In the genomic region with DNA sequence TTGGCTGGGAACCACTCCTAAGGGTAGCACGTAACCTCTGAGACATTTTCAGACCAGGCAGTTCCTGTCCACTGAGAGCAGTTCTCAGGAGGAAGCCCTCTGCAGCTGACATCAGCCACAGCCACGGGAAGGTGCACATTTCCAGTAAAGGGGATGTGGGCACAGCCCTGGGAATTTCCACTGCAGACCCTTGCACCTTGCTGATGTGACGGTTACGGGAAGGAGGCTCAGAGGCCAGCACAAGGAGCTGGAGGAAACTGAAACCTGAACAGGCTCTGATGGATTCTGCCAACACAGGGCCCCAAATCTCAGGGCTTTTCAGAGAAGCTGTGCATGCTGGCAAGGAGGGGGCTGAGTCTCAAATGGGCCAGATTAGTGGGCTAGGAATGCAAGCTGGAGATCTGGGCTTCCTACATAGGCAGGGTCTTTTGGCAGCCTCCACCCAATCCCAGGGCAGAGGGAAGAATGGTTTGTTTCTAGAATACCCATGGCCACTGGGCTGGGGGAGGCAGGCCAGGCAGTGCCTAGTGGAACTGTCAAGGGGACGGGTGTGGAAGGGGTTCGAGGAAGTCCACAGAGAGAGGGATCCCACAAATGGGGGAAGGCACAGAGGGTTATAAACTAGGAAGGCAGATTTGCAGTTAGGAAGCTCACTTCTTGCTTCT, we compare ENCODE assay signal across 23 cellular contexts. TPM values are rescaled to one million over a fixed set of nuclear protein-coding genes. Genes with fewer than 3 reads are reported as not detected.
DNase-seq lines count a peak whose midpoint lies in the region; ATAC-seq and TF ChIP-seq lines count a peak whose summit lies in the region.
"Had no signal": no experiment of that assay in that cellular context is flagged by ENCODE, and none has a peak within 500 bp of the region (broad histone marks: within the 10 kb centered on the region; RNA-seq: fewer than 3 reads in every experiment).

No MANE protein-coding gene starts in this region.

- H3K9me3 ChIP-seq in right atrium auricular region (no peaks in the 10 kb centered on the region), left ventricle myocardium inferior (replicated peaks) (no peaks in the 10 kb centered on the region)
- H3K9me3 ChIP-seq: heart left ventricle, thoracic aorta had no signal

- CTCF ChIA-PET in activated CD8-positive, alpha-beta T cell treated with anti-CD3 and anti-CD28 coated beads, Interleukin-2, amount 10 ng/mL, durations not matched to agents 7 days and 5 days (lab: Charles Lee): interaction anchor here (1.0 to 2.1 kb wide), 4 partner anchors 11 to 37 kb away, joined by 3 to 8 read pairs (median 4); no protein-coding TSS in a partner anchor

- H3K27me3 Mint-ChIP-seq in activated CD8-positive, alpha-beta T cell treated with anti-CD3 and anti-CD28 coated beads, Interleukin-2, amount 10 ng/mL, durations not matched to agents 7 days and 5 days (ENCODE audit: low read depth): peaks cover 6% of the 10 kb centered on the region
- H3K27me3 Mint-ChIP-seq in endothelial cell (ENCODE audit: unreplicated experiment): peaks cover 8% of the 10 kb centered on the region
- H3K27me3 Mint-ChIP-seq in stimulated activated memory B cell treated with anti-CD40 and anti-IgM and Interleukin-4, amounts not matched to agents 10 μg/mL and 1 μg/mL and 100 μg/mL, for 72 hours: peaks cover 44% of the 10 kb centered on the region

- ATAC-seq in activated CD8-positive, alpha-beta T cell treated with anti-CD3 and anti-CD28 coated beads, Interleukin-2, amount 10 ng/mL, durations not matched to agents 7 days and 5 days: peak; percentile 45
- peak; percentile 52 for ATAC-seq in stimulated activated memory B cell treated with anti-CD40 and anti-IgM and Interleukin-4, amounts not matched to agents 10 μg/mL and 1 μg/mL and 100 μg/mL, for 72 hours
- no peak for ATAC-seq in omental fat pad (ENCODE audit: low FRiP score)
- ATAC-seq in HG03175 (IDR thresholded peaks at IDR 0.05; ENCODE audit: unreplicated experiment): no peak
- ATAC-seq: activated CD4-positive, CD25-positive, alpha-beta regulatory T cell treated with anti-CD3 and anti-CD28 coated beads, Interleukin-2, amount 50 U/mL, for 24 hours; left colon had no signal

- H3K4me3 ChIP-seq in right atrium auricular region: no peak overlapping the region
- no peak overlapping the region for H3K4me3 ChIP-seq in left ventricle myocardium inferior
- H3K4me3 ChIP-seq: dorsolateral prefrontal cortex, heart left ventricle, thoracic aorta had no signal

- H3K36me3 ChIP-seq in right atrium auricular region (no peaks in the 10 kb centered on the region), left ventricle myocardium inferior (no peaks in the 10 kb centered on the region)
- H3K36me3 ChIP-seq: heart left ventricle, thoracic aorta had no signal

- H3K4me1 ChIP-seq in right atrium auricular region (no peaks in the 10 kb centered on the region), left ventricle myocardium inferior (no peaks in the 10 kb centered on the region)
- H3K4me1 ChIP-seq: heart left ventricle had no signal

- H3K27ac ChIP-seq in right atrium auricular region (no peak overlapping the region), left ventricle myocardium inferior (replicated peaks) (no peak overlapping the region)
- H3K27ac ChIP-seq: C4-2B, dorsolateral prefrontal cortex, heart left ventricle, thoracic aorta had no signal

- no peaks in the 10 kb centered on the region for H3K27me3 ChIP-seq in right atrium auricular region
- H3K27me3 ChIP-seq in left ventricle myocardium inferior (ENCODE audit: low read depth): peaks cover 25% of the 10 kb centered on the region
- H3K27me3 ChIP-seq: dorsolateral prefrontal cortex, heart left ventricle had no signal

- DNase-seq in right atrium auricular region (ENCODE audit: low spot score): peak; percentile 38
- DNase-seq in left ventricle myocardium inferior: no peak
- DNase-seq in activated CD8-positive, alpha-beta T cell treated with anti-CD3 and anti-CD28 coated beads, Interleukin-2, amount 10 ng/mL, durations not matched to agents 7 days and 5 days: no peak
- DNase-seq in endothelial cell (ENCODE audit: low spot score): no peak
- DNase-seq in omental fat pad (ENCODE audit: low spot score): no peak
- no peak for DNase-seq in NCI-H69 (lab: John Stamatoyannopoulos, UW)
- DNase-seq: activated naive CD4-positive, alpha-beta T cell; anterior cingulate cortex; caudate nucleus; H9; heart left ventricle; left colon; midbrain; NCI-H2171; NCI-H526; nephron progenitor cell; T1000 had no signal

- H3K9me3 Mint-ChIP-seq in activated CD8-positive, alpha-beta T cell treated with anti-CD3 and anti-CD28 coated beads, Interleukin-2, amount 10 ng/mL, durations not matched to agents 7 days and 5 days (ENCODE audit: insufficient read depth): no peaks in the 10 kb centered on the region
- no peaks in the 10 kb centered on the region for H3K9me3 Mint-ChIP-seq in endothelial cell (ENCODE audit: unreplicated experiment)
- H3K9me3 Mint-ChIP-seq in stimulated activated memory B cell treated with anti-CD40 and anti-IgM and Interleukin-4, amounts not matched to agents 10 μg/mL and 1 μg/mL and 100 μg/mL, for 72 hours: no peaks in the 10 kb centered on the region
- H3K9me3 Mint-ChIP-seq: H9, nephron progenitor cell had no signal

- H3K4me3 Mint-ChIP-seq in activated CD8-positive, alpha-beta T cell treated with anti-CD3 and anti-CD28 coated beads, Interleukin-2, amount 10 ng/mL, durations not matched to agents 7 days and 5 days: no peak overlapping the region
- H3K4me3 Mint-ChIP-seq in endothelial cell (ENCODE audit: unreplicated experiment): no peak overlapping the region
- H3K4me3 Mint-ChIP-seq in stimulated activated memory B cell treated with anti-CD40 and anti-IgM and Interleukin-4, amounts not matched to agents 10 μg/mL and 1 μg/mL and 100 μg/mL, for 72 hours: no peak overlapping the region
- H3K4me3 Mint-ChIP-seq: nephron progenitor cell had no signal

- no peak overlapping the region for H3K27ac Mint-ChIP-seq in activated CD8-positive, alpha-beta T cell treated with anti-CD3 and anti-CD28 coated beads, Interleukin-2, amount 10 ng/mL, durations not matched to agents 7 days and 5 days
- H3K27ac Mint-ChIP-seq in endothelial cell (ENCODE audit: unreplicated experiment): peak overlapping the region; percentile 12
- H3K27ac Mint-ChIP-seq in stimulated activated memory B cell treated with anti-CD40 and anti-IgM and Interleukin-4, amounts not matched to agents 10 μg/mL and 1 μg/mL and 100 μg/mL, for 72 hours: no peak overlapping the region
- H3K27ac Mint-ChIP-seq: nephron progenitor cell had no signal

- TF ChIP-seq CTCF in right atrium auricular region (IDR thresholded peaks at IDR 0.05): no peak
- TF ChIP-seq CTCF in left ventricle myocardium inferior (IDR thresholded peaks at IDR 0.05; ENCODE audit: borderline replicate concordance): no peak
- TF ChIP-seq CTCF in endothelial cell (IDR thresholded peaks at IDR 0.05; ENCODE audit: unreplicated experiment): no peak
- TF ChIP-seq CTCF in omental fat pad (IDR thresholded peaks at IDR 0.05): no peak

- no peaks in the 10 kb centered on the region for H3K36me3 Mint-ChIP-seq in activated CD8-positive, alpha-beta T cell treated with anti-CD3 and anti-CD28 coated beads, Interleukin-2, amount 10 ng/mL, durations not matched to agents 7 days and 5 days (ENCODE audit: low read depth)
- no peaks in the 10 kb centered on the region for H3K36me3 Mint-ChIP-seq in endothelial cell (ENCODE audit: low read depth, unreplicated experiment)
- H3K36me3 Mint-ChIP-seq in stimulated activated memory B cell treated with anti-CD40 and anti-IgM and Interleukin-4, amounts not matched to agents 10 μg/mL and 1 μg/mL and 100 μg/mL, for 72 hours: no peaks in the 10 kb centered on the region

- H3K4me1 Mint-ChIP-seq in activated CD8-positive, alpha-beta T cell treated with anti-CD3 and anti-CD28 coated beads, Interleukin-2, amount 10 ng/mL, durations not matched to agents 7 days and 5 days (ENCODE audit: low read depth): peaks cover 10% of the 10 kb centered on the region
- peaks cover 3% of the 10 kb centered on the region for H3K4me1 Mint-ChIP-seq in endothelial cell (ENCODE audit: unreplicated experiment)
- H3K4me1 Mint-ChIP-seq in stimulated activated memory B cell treated with anti-CD40 and anti-IgM and Interleukin-4, amounts not matched to agents 10 μg/mL and 1 μg/mL and 100 μg/mL, for 72 hours: no peaks in the 10 kb centered on the region

- intact Hi-C loops in left ventricle myocardium inferior (cut with micrococcal nuclease): no loop called here

- POLR2A ChIA-PET in activated CD8-positive, alpha-beta T cell treated with anti-CD3 and anti-CD28 coated beads, Interleukin-2, amount 10 ng/mL, durations not matched to agents 7 days and 5 days (lab: Charles Lee): interaction anchor here (0.7 kb wide), 1 partner anchor 1165 kb away, joined by 3 read pairs; no protein-coding TSS in a partner anchor

RNA-seq across cellular contexts. Expression of gene EBF4, which starts 14.2 kb away (rescaled TPM):
- total RNA-seq in right atrium auricular region (1 to 10 TPM; 2.5 to 8.5 TPM), left ventricle myocardium inferior (4.9 TPM), endothelial cell (ENCODE audit: unreplicated experiment) (5.9 TPM), omental fat pad (1 to 10 TPM; 1.3 to 7.5 (median 5.4) TPM)
- total RNA-seq in activated CD8-positive, alpha-beta T cell treated with anti-CD3 and anti-CD28 coated beads, Interleukin-2, amount 10 ng/mL, durations not matched to agents 7 days and 5 days: not detected

RNA-seq across cellular contexts. Expression of gene IDH3B, which starts 42.8 kb away (rescaled TPM):
- total RNA-seq in right atrium auricular region: 100 to 1,000 TPM; 145 to 217 TPM
- 220 TPM for total RNA-seq in left ventricle myocardium inferior
- 100 to 1,000 TPM in 1 of 2 experiments, 10 to 100 TPM in 1; 99.6 to 100 TPM for total RNA-seq in activated CD8-positive, alpha-beta T cell treated with anti-CD3 and anti-CD28 coated beads, Interleukin-2, amount 10 ng/mL, durations not matched to agents 7 days and 5 days
- total RNA-seq in endothelial cell (ENCODE audit: unreplicated experiment): 136 TPM
- total RNA-seq in omental fat pad: 100 to 1,000 TPM in 3 of 4 donors, 10 to 100 TPM in 1; 90.3 to 122 (median 103) TPM

RNA-seq across cellular contexts. Expression of gene NOP56, which starts 54.4 kb away (rescaled TPM):
- total RNA-seq in right atrium auricular region: 10 to 100 TPM; 30.9 to 47.1 TPM
- 47.3 TPM for total RNA-seq in left ventricle myocardium inferior
- total RNA-seq in activated CD8-positive, alpha-beta T cell treated with anti-CD3 and anti-CD28 coated beads, Interleukin-2, amount 10 ng/mL, durations not matched to agents 7 days and 5 days: 100 to 1,000 TPM; 441 to 450 TPM
- total RNA-seq in endothelial cell (ENCODE audit: unreplicated experiment): 144 TPM
- total RNA-seq in omental fat pad: 100 to 1,000 TPM in 2 of 4 donors, 10 to 100 TPM in 2; 77.3 to 463 (median 96.6) TPM

Comparison
In these comparisons a context has a peak if more than half of its experiments do, and no peak if none do; other contexts are left out.
1. ATAC-seq: peak in activated CD8-positive, alpha-beta T cell treated with anti-CD3 and anti-CD28 coated beads, Interleukin-2, amount 10 ng/mL, durations not matched to agents 7 days and 5 days (single experiment) and stimulated activated memory B cell treated with anti-CD40 and anti-IgM and Interleukin-4, amounts not matched to agents 10 μg/mL and 1 μg/mL and 100 μg/mL, for 72 hours (single experiment); none in omental fat pad (single experiment) and HG03175 (single experiment).